In the genomic region with DNA sequence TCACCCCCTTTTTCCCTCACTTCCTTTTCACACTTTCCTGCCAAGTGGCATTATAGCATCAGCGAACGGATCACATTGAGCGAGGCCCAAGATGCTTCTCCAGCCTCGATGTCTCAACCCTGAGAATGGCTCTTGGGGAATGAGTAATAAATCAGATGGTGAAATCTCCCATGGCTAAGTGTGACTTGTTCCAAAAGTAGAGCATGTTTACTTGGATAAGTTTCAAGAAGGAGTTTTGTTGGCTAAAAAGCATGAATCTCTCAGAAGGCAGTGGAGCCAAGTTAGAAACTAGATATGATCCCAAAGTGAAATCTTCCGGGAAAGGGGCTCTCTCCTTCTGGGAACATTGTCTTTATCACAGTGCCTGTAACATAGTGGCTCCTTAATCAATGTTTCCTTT, we compare ENCODE assay signal across 9 cellular contexts.
A peak's percentile ranks its signal among the peaks of the same experiment; 100 is the strongest.
DNase-seq lines count a peak whose midpoint lies in the region; ATAC-seq and TF ChIP-seq lines count a peak whose summit lies in the region.
"Had no signal": no experiment of that assay in that cellular context is flagged by ENCODE, and none has a peak within 500 bp of the region (broad histone marks: within the 10 kb centered on the region; RNA-seq: fewer than 3 reads in every experiment).

No MANE protein-coding gene starts in this region.

- H3K27ac ChIP-seq in GM23248 (peak overlapping the region; percentile 96), SJSA1 (peak overlapping the region; percentile 18), gastrocnemius medialis (peak overlapping the region; percentile 55 to 62 (median 56))

- in situ Hi-C loops in GM23248 (cut with MboI) = no loop called here
- in situ Hi-C loops in gastrocnemius medialis (cut with MboI; ENCODE audit: low sequenced_read_pairs in 4 of 4) = no loop called here

- H3K9me3 ChIP-seq in GM23248 (ENCODE audit: low read depth) = no peaks in the 10 kb centered on the region
- no peaks in the 10 kb centered on the region; the same call in 1 of the 2 replicates for H3K9me3 ChIP-seq in SJSA1 (replicated peaks)
- no peaks in the 10 kb centered on the region for H3K9me3 ChIP-seq in gastrocnemius medialis

- H3F3A ChIP-seq in GM23248 (ENCODE audit: insufficient read depth) = peaks cover 55% of the 10 kb centered on the region

- H3K9me2 ChIP-seq in GM23248 (ENCODE audit: insufficient read depth) = no peaks in the 10 kb centered on the region

- DNase-seq in GM23248 (peak; percentile 96), SJSA1 (ENCODE audit: low read depth in 1 of 2, low spot score in 2 of 2) (peak in 1 of 2 experiments; percentile 12), fibroblast of the conjunctiva (ENCODE audit: low read depth) (peak; percentile 99), gastrocnemius medialis (peak; percentile 63 to 69), Ammon's horn (ENCODE audit: low spot score) (no peak), 8988T (no peak), globus pallidus (ENCODE audit: low spot score) (no peak)
- DNase-seq: activated CD4-positive, CD25-positive, alpha-beta regulatory T cell treated with anti-CD3 and anti-CD28 coated beads, Interleukin-2, amount 50 U/mL, for 72 hours had no signal

- ATAC-seq in gastrocnemius medialis (peak; percentile 86 to 87), GM21825 (IDR thresholded peaks at IDR 0.05; ENCODE audit: unreplicated experiment) (no peak)

- no peaks in the 10 kb centered on the region for H3K79me2 ChIP-seq in GM23248 (ENCODE audit: insufficient read depth)

- H3K36me3 ChIP-seq in GM23248 (ENCODE audit: low read depth) (no peaks in the 10 kb centered on the region), SJSA1 (no peaks in the 10 kb centered on the region), gastrocnemius medialis (no peaks in the 10 kb centered on the region)

- intact Hi-C loops in gastrocnemius medialis (cut with DNase I; ENCODE audit: low total_unique reads) = loop anchor here (2.0 to 5.0 kb wide), 2 partner anchors 22 to 317 kb away; a partner anchor contains a TSS

- peak overlapping the region; percentile 7; the same call in 1 of the 2 replicates for H2AFZ ChIP-seq in GM23248

- no peak for TF ChIP-seq POLR2A in gastrocnemius medialis (IDR thresholded peaks at IDR 0.05)

- 1% methylated on average over 5 of the region's 5 CpGs for WGBS in GM23248 (ENCODE audit: low coverage in 1 of 2, low lambda C conversion rate in 2 of 2, missing lambda C conversion rate in 2 of 2), 2 experiments

- H3K4me2 ChIP-seq in GM23248 (ENCODE audit: unreplicated experiment) = peak overlapping the region; percentile 82

- no peaks in the 10 kb centered on the region for H3K27me3 ChIP-seq in GM23248 (replicated peaks; ENCODE audit: insufficient read depth)
- no peaks in the 10 kb centered on the region for H3K27me3 ChIP-seq in SJSA1 (replicated peaks)
- H3K27me3 ChIP-seq in gastrocnemius medialis = no peaks in the 10 kb centered on the region

- H3K4me1 ChIP-seq in GM23248 (ENCODE audit: insufficient read depth) = peaks cover 31% of the 10 kb centered on the region
- peaks cover 44% of the 10 kb centered on the region for H3K4me1 ChIP-seq in SJSA1 (replicated peaks)
- peaks cover 20 to 51% of the 10 kb centered on the region in 2 donors for H3K4me1 ChIP-seq in gastrocnemius medialis

- H3K4me3 ChIP-seq in GM23248 (peak overlapping the region; percentile 51), SJSA1 (no peak overlapping the region), gastrocnemius medialis (no peak overlapping the region)

- TF ChIP-seq CTCF in gastrocnemius medialis (IDR thresholded peaks at IDR 0.05 in 4 of 5, conservative IDR thresholded peaks at IDR 0.05 in 1 of 5) = no peak

- H3K9ac ChIP-seq in GM23248 = peak overlapping the region; percentile 72

- H4K20me1 ChIP-seq in GM23248 (ENCODE audit: insufficient read depth) = no peaks in the 10 kb centered on the region

Comparison
In these comparisons a context has a peak if more than half of its experiments do, and no peak if none do; other contexts are left out.
1. DNase-seq: peak in GM23248 (single experiment), fibroblast of the conjunctiva (single experiment) and gastrocnemius medialis (2 of 2); none in Ammon's horn (single experiment), 8988T (single experiment) and globus pallidus (single experiment).
2. H3K27ac ChIP-seq: peak in every context shown above with its lines; median percentile 96 in GM23248; 56 in gastrocnemius medialis; 18 in SJSA1.